Comparison of ENCODE assay signal across 1 cellular context in the genomic region with DNA sequence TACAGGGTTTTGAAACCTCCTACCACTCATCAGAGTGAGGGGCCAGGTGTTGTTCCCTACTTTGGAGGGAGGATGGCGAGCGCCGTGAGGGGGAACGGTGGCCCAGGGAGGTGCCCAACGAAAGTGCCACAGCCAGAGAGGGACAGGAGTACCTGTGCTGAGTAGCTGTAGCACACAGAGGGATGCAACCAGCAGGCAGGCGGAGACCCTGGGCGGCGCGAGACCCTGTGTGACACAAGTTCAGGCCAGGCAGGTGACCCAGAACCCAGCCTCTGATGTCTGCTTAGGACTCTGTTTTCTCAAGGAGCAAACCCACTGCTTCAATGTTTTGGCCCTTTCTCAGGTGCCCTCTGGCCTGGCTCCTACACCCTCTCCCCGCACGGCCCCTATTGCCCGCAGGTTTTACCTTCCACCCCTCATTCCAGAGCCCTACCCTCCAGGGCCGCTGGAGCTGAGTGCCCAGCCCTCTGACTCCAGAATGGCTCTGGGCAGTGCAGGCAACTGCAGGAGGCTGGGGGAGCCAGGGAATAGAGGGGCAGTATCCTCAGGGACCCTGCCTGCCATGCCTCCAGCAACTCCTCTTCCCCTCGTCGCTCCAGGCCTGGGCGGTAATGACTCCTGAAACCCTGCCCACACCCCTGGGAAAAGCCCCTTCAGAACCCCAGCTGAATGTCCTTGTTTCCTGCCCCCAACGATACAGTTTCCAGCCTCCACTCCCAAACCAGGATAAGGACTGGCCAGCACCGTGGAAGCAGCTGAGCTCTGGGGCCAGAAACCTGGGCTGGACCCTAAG.
TF ChIP-seq lines count a peak whose summit lies in the region.

No MANE protein-coding gene starts in this region.

TF ChIP-seq in HCT116, 20 proteins besides CTCF, POLR2A, EP300 and RAD21 (continued from another document):
- TF ChIP-seq, protein P1, sequence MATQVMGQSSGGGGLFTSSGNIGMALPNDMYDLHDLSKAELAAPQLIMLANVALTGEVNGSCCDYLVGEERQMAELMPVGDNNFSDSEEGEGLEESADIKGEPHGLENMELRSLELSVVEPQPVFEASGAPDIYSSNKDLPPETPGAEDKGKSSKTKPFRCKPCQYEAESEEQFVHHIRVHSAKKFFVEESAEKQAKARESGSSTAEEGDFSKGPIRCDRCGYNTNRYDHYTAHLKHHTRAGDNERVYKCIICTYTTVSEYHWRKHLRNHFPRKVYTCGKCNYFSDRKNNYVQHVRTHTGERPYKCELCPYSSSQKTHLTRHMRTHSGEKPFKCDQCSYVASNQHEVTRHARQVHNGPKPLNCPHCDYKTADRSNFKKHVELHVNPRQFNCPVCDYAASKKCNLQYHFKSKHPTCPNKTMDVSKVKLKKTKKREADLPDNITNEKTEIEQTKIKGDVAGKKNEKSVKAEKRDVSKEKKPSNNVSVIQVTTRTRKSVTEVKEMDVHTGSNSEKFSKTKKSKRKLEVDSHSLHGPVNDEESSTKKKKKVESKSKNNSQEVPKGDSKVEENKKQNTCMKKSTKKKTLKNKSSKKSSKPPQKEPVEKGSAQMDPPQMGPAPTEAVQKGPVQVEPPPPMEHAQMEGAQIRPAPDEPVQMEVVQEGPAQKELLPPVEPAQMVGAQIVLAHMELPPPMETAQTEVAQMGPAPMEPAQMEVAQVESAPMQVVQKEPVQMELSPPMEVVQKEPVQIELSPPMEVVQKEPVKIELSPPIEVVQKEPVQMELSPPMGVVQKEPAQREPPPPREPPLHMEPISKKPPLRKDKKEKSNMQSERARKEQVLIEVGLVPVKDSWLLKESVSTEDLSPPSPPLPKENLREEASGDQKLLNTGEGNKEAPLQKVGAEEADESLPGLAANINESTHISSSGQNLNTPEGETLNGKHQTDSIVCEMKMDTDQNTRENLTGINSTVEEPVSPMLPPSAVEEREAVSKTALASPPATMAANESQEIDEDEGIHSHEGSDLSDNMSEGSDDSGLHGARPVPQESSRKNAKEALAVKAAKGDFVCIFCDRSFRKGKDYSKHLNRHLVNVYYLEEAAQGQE (IDR thresholded peaks at IDR 0.05; ENCODE audit: low read depth) = no peak
- TF ChIP-seq SIN3A (IDR thresholded peaks at IDR 0.05; ENCODE audit: low read depth) (no peak), CBX3 (IDR thresholded peaks at IDR 0.05; ENCODE audit: low read depth) (no peak), EGR1 (IDR thresholded peaks at IDR 0.05; ENCODE audit: low read depth) (no peak), TCF7L2 (IDR thresholded peaks at IDR 0.05; ENCODE audit: borderline replicate concordance, extremely low read depth, insufficient read depth, insufficient read length) (no peak), JUND (IDR thresholded peaks at IDR 0.05) (no peak), EZH2 (IDR thresholded peaks at IDR 0.05) (no peak), YY1 (IDR thresholded peaks at IDR 0.05; ENCODE audit: extremely low read depth, insufficient replicate concordance, low read depth, low read length) (no peak), POLR2AphosphoS5 (IDR thresholded peaks at IDR 0.05; ENCODE audit: low read depth, low read length) (no peak), SRF (IDR thresholded peaks at IDR 0.05; ENCODE audit: low read depth) (no peak)
- TF ChIP-seq, protein P2, sequence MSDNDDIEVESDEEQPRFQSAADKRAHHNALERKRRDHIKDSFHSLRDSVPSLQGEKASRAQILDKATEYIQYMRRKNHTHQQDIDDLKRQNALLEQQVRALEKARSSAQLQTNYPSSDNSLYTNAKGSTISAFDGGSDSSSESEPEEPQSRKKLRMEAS (IDR thresholded peaks at IDR 0.05) = no peak
- TF ChIP-seq, protein P3, sequence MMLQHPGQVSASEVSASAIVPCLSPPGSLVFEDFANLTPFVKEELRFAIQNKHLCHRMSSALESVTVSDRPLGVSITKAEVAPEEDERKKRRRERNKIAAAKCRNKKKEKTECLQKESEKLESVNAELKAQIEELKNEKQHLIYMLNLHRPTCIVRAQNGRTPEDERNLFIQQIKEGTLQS (IDR thresholded peaks at IDR 0.05) = no peak
